In the genomic region with DNA sequence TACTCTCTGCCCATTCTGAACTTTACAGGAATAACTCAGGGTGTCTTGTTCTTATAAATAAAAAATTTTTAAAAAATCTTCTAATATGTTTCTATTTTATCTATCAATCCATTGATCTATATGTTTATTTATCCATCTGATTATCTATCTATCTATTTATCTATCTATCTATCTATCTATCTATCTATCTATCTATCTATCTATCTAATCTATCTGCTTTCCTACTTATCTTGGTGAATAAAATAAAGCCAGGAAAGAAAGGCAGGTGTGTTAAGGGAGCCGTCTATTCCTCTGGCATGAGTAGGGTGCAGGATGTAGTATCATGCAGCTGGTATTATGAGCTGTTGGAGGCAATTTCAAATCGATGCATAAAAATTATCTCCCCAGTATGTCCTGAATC, we compare ENCODE assay signal across 23 cellular contexts.
"Had no signal": no experiment of that assay in that cellular context is flagged by ENCODE, and none has a peak within 500 bp of the region (broad histone marks: within the 10 kb centered on the region; RNA-seq: fewer than 3 reads in every experiment).

No MANE protein-coding gene starts in this region.

- DNase-seq: hypothalamus; islet precursor cell; left ventricle myocardium inferior; mesendoderm; naive B cell; natural killer cell; ovary; spleen; stimulated activated CD4-positive, alpha-beta T cell treated with anti-CD3 and anti-CD28 coated beads, Interleukin-4, amount 100 ng/mL, for 24 hours; stimulated activated naive CD4-positive, alpha-beta T cell; upper lobe of left lung had no signal

- H3K4me3 ChIP-seq: left ventricle myocardium inferior, lung, ovary, right atrium auricular region, skin epidermis, spleen, suprapubic skin, thoracic aorta, tibial nerve, upper lobe of left lung, vagina had no signal

- H3K27me3 ChIP-seq: ovary, right atrium auricular region, tibial nerve, upper lobe of left lung, vagina had no signal

- H3K9me3 Mint-ChIP-seq: stimulated activated naive CD8-positive, alpha-beta T cell treated with anti-CD3 and anti-CD28 coated beads, Interleukin-15, Interleukin-2, amounts not matched to agents 100 ng/mL and 50 ng/mL, for 24 hours had no signal

- H3K27me3 Mint-ChIP-seq: progenitor cell of endocrine pancreas had no signal

- H3K4me1 ChIP-seq: left ventricle myocardium inferior, right atrium auricular region, spleen, suprapubic skin, tibial nerve, upper lobe of left lung, vagina had no signal

- H3K27ac Mint-ChIP-seq: mesothelial cell of epicardium; naive B cell; natural killer cell; stimulated activated effector memory CD8-positive, alpha-beta T cell treated with anti-CD3 and anti-CD28 coated beads, Interleukin-12 subunit alpha, Interleukin-12 subunit beta, amount 100 ng/mL, for 72 hours; stimulated activated naive CD8-positive, alpha-beta T cell treated with anti-CD3 and anti-CD28 coated beads, Interleukin-15, Interleukin-2, amounts not matched to agents 100 ng/mL and 50 ng/mL, for 24 hours had no signal

- H3K36me3 Mint-ChIP-seq: mesothelial cell of epicardium; naive B cell; natural killer cell; stimulated activated effector memory CD8-positive, alpha-beta T cell treated with anti-CD3 and anti-CD28 coated beads, Interleukin-12 subunit alpha, Interleukin-12 subunit beta, amount 100 ng/mL, for 72 hours had no signal

- H3K4me3 Mint-ChIP-seq: mesothelial cell of epicardium; naive B cell; natural killer cell; stimulated activated effector memory CD8-positive, alpha-beta T cell treated with anti-CD3 and anti-CD28 coated beads, Interleukin-12 subunit alpha, Interleukin-12 subunit beta, amount 100 ng/mL, for 72 hours; stimulated activated naive CD8-positive, alpha-beta T cell treated with anti-CD3 and anti-CD28 coated beads, Interleukin-15, Interleukin-2, amounts not matched to agents 100 ng/mL and 50 ng/mL, for 24 hours had no signal

- H3K4me1 Mint-ChIP-seq: naive B cell; natural killer cell; stimulated activated effector memory CD8-positive, alpha-beta T cell treated with anti-CD3 and anti-CD28 coated beads, Interleukin-12 subunit alpha, Interleukin-12 subunit beta, amount 100 ng/mL, for 72 hours had no signal

- H3K9me3 ChIP-seq: ovary, suprapubic skin, thoracic aorta, vagina had no signal

- ATAC-seq: natural killer cell; sciatic nerve; stimulated activated effector memory CD8-positive, alpha-beta T cell treated with anti-CD3 and anti-CD28 coated beads, Interleukin-12 subunit alpha, Interleukin-12 subunit beta, amount 100 ng/mL, for 72 hours had no signal

- H3K36me3 ChIP-seq: left ventricle myocardium inferior, ovary, right atrium auricular region, spleen, suprapubic skin, thoracic aorta, tibial nerve, upper lobe of left lung, vagina had no signal

- H3K27ac ChIP-seq: left ventricle myocardium inferior, ovary, right atrium auricular region, skin epidermis, spleen, suprapubic skin, thoracic aorta, tibial nerve, upper lobe of left lung, vagina had no signal
